8 cellular contexts compared by ENCODE assay signal in the genomic region with DNA sequence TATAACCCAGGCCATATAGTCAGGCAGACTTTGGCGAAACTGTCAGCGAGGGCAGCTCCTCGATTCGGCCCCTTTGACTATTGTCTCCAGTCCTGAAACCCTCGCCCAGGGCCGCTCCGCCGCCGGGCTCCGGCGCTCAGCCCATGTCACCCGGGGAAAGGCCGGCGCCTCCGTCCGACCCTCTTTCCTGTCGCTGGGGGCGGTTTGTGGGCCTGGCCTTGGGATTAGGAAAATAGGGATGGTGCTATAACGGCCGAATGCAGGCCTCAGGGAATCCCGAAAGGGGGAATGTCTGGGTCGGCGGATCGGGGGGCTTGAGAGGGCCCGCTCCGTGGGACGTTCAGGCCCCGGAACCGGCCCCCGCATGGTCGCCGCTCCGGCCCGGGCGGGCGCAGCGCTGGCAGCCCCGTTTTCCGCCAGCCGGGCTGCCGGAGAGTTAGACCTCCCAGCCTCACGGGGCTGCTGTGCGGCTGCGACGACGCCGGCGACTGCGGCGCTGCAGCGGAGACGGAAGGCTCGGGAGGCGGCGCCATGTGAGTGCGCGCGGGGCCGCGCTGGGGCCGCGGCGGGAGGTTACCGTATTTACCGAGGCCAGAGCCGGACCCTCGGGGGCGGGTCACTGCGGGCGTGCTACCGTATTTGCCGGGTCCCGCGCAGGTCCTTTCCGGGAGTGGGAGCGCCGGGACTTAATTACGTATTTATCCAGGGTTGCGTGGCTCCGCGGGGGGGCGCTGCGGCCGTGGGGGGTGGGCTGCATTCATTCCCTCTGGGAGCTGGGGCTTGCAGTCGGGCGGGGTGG. TPM values are rescaled to one million over a fixed set of nuclear protein-coding genes. Genes with fewer than 3 reads are reported as not detected.
DNase-seq lines count a peak whose midpoint lies in the region; ATAC-seq and TF ChIP-seq lines count a peak whose summit lies in the region.

No MANE protein-coding gene starts in this region.

- DNase-seq in HFF-Myc (ENCODE audit: extremely low read depth, low read depth) (peak; percentile 55), NAMALWA (ENCODE audit: low spot score) (peak; percentile 91), T-helper 17 cell (peak; percentile 65 to 68 (median 68)), ascending aorta (ENCODE audit: low spot score in 2 of 2) (peak; percentile 61 to 92), hepatic stellate cell (ENCODE audit: low spot score) (peak; percentile 95), uterus (peak; percentile 89 to 90)

- intact Hi-C loops in ascending aorta (cut with DNase I): loop anchor here (1.0 to 10.0 kb wide), 7 partner anchors 26 to 780 kb away; partner anchors contain the start of genes ATP6V0E2, RARRES2, REPIN1 and ZNF467
- intact Hi-C loops in uterus (cut with DNase I; ENCODE audit: low total_unique reads): no loop called here

- TF ChIP-seq CTCF in GM12872 (IDR thresholded peaks at IDR 0.05; ENCODE audit: insufficient read depth, low read depth, low read length) (peak; percentile 22; the same call in 1 of the 3 replicates), HFF-Myc (IDR thresholded peaks at IDR 0.05; ENCODE audit: low read depth, low read length, missing control alignments) (peak; percentile 11), ascending aorta (IDR thresholded peaks at IDR 0.05) (peak in 2 of 3 experiments; percentile 6 to 25), uterus (IDR thresholded peaks at IDR 0.05) (peak in 2 of 4 experiments; percentile 39 to 49)

- H3K4me1 ChIP-seq in ascending aorta (peaks cover 2 to 15% of the 10 kb centered on the region in 2 donors), rectal smooth muscle tissue (ENCODE audit: control insufficient read depth, insufficient read depth, low read length) (peaks cover 17% of the 10 kb centered on the region), uterus (peaks cover 8 to 9% of the 10 kb centered on the region in 2 donors)

- no peaks in the 10 kb centered on the region for H3K27me3 Mint-ChIP-seq in T-helper 17 cell

- peaks cover 4% of the 10 kb centered on the region for H3K36me3 Mint-ChIP-seq in T-helper 17 cell (ENCODE audit: low read depth)

- peak overlapping the region; percentile 92 to 97 for H3K27ac ChIP-seq in ascending aorta
- H3K27ac ChIP-seq in rectal smooth muscle tissue (ENCODE audit: low read depth, low read length): peak overlapping the region; percentile 95
- H3K27ac ChIP-seq in uterus: peak overlapping the region; percentile 98 to 99

- H3K4me3 ChIP-seq in HFF-Myc (replicated peaks; ENCODE audit: low read depth, low read length) (peak overlapping the region; percentile 58), ascending aorta (peak overlapping the region; percentile 78 to 89), rectal smooth muscle tissue (ENCODE audit: low read length) (peak overlapping the region; percentile 78), uterus (peak overlapping the region; percentile 63 to 80)

- H3K36me3 ChIP-seq in ascending aorta (no peaks in the 10 kb centered on the region), rectal smooth muscle tissue (ENCODE audit: control insufficient read depth, insufficient read depth, low read length) (no peaks in the 10 kb centered on the region), uterus (no peaks in the 10 kb centered on the region)

- H3K4me1 Mint-ChIP-seq in T-helper 17 cell: peaks cover 35% of the 10 kb centered on the region

- peak; percentile 84 for ATAC-seq in T-helper 17 cell

- H3K9ac ChIP-seq in rectal smooth muscle tissue (ENCODE audit: low read length): peak overlapping the region; percentile 91

- H3K27me3 ChIP-seq in ascending aorta: no peaks in the 10 kb centered on the region
- no peaks in the 10 kb centered on the region for H3K27me3 ChIP-seq in rectal smooth muscle tissue (ENCODE audit: control insufficient read depth, insufficient read depth, low read length)
- H3K27me3 ChIP-seq in uterus: no peaks in the 10 kb centered on the region

- TF ChIP-seq POLR2A in uterus (IDR thresholded peaks at IDR 0.05): peak; percentile 10 to 77

- H3K27ac Mint-ChIP-seq in T-helper 17 cell: peak overlapping the region; percentile 98

- H3K4me3 Mint-ChIP-seq in T-helper 17 cell: peak overlapping the region; percentile 99

- no peaks in the 10 kb centered on the region for H3K9me3 ChIP-seq in T-helper 17 cell (ENCODE audit: control insufficient read depth, low read length, poor library complexity, severe bottlenecking)
- no peaks in the 10 kb centered on the region for H3K9me3 ChIP-seq in ascending aorta
- no peaks in the 10 kb centered on the region for H3K9me3 ChIP-seq in uterus

RNA-seq across cellular contexts. Expression of gene ZNF775, which starts 25.9 kb away (rescaled TPM):
- total RNA-seq in T-helper 17 cell (1 to 10 TPM; 1.4 to 2.1 TPM), ascending aorta (17.1 TPM), uterus (1 to 10 TPM in 3 of 4 donors, not detected in 1; 2.0 to 8.4 (median 6.7) TPM)

RNA-seq across cellular contexts. Expression of gene REPIN1, which starts 36.4 kb away (rescaled TPM):
- total RNA-seq in T-helper 17 cell: 10 to 100 TPM; 43.0 to 49.8 TPM
- 123 TPM for total RNA-seq in ascending aorta
- total RNA-seq in uterus: 10 to 100 TPM in 3 of 4 donors, 1 to 10 TPM in 1; 9.7 to 80.8 (median 37.9) TPM

RNA-seq across cellular contexts. Expression of gene GIMAP8, which starts 45.4 kb away (rescaled TPM):
- 10 to 100 TPM in 1 of 2 donors, 1 to 10 TPM in 1; 8.1 to 12.0 TPM for total RNA-seq in T-helper 17 cell
- total RNA-seq in ascending aorta: 28.3 TPM
- 10 to 100 TPM; 16.7 to 47.7 (median 25.6) TPM for total RNA-seq in uterus

Comparison
In these comparisons a context has a peak if more than half of its experiments do, and no peak if none do; other contexts are left out.
1. Peak in every context shown above with its lines: DNase-seq, ATAC-seq, H3K4me3 ChIP-seq and H3K27ac ChIP-seq.